6 cellular contexts compared by ENCODE assay signal in the genomic region with DNA sequence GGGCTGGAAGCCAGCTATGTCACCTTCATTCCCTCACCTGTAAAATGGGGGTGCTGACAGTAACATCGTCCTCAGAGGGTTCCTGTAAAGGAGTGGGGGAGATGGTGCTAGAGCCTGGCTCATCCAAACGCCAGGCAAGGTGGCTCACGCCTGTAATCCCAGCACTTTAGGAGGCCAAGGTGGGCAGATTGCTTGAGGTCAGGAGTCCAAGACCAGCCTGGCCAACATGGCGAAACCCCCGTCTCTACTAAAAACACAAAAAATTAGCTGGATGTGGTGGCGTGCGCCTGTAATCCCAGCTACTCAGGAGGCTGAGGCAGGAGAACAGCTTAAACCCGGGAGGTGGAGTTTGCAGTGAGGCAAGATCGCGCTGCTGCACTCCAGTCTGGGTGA. TPM values are rescaled to one million over a fixed set of nuclear protein-coding genes. Genes with fewer than 3 reads are reported as not detected.
"Had no signal": no experiment of that assay in that cellular context is flagged by ENCODE, and none has a peak within 500 bp of the region (broad histone marks: within the 10 kb centered on the region; RNA-seq: fewer than 3 reads in every experiment).

No MANE protein-coding gene starts in this region.

RNA-seq across cellular contexts. Expression of a gene that starts 22.6 kb away (rescaled TPM):
- total RNA-seq: activated CD4-positive, alpha-beta T cell treated with anti-CD3 and anti-CD28 coated beads, Interleukin-2, amount 10 ng/mL, durations not matched to agents 7 days and 5 days; dermis blood vessel endothelial cell; foreskin keratinocyte; naive thymus-derived CD8-positive, alpha-beta T cell; osteocyte; T-helper 1 cell treated with Interleukin-12 subunit alpha and Interleukin-12 subunit beta and Interleukin-4 antibody, amounts not matched to agents 30 ng/mL and 1 ng/mL, for 36 hours had no signal
- polyA plus RNA-seq: naive thymus-derived CD8-positive, alpha-beta T cell had no signal
